In genomic region chr20:50793575-50794016, GRCh38 we compare ENCODE assay signal across 8 cellular contexts. TPM values are rescaled to one million over a fixed set of nuclear protein-coding genes. Genes with fewer than 3 reads are reported as not detected.
A peak's percentile ranks its signal among the peaks of the same experiment; 100 is the strongest.
DNase-seq lines count a peak whose midpoint lies in the region; ATAC-seq and TF ChIP-seq lines count a peak whose summit lies in the region.
"Not testable (repeated sequence)": the region's sequence is repeated elsewhere in the genome, so short reads cannot be mapped to it uniquely, and the experiment has no call there.

No MANE protein-coding gene starts in this region.

- H3K4me3 Mint-ChIP-seq in CD4-positive, alpha-beta T cell = peak overlapping the region; percentile 85
- H3K4me3 Mint-ChIP-seq in activated naive CD4-positive, alpha-beta T cell treated with anti-CD3 and anti-CD28 coated beads, Interleukin-2, amount 50 U/mL, for 24 hours = peak overlapping the region; percentile 52
- H3K4me3 Mint-ChIP-seq in naive B cell = peak overlapping the region; percentile 61 to 90 (median 83)
- H3K4me3 Mint-ChIP-seq in stimulated activated memory B cell treated with anti-CD40 and anti-IgM and Interleukin-4, amounts not matched to agents 10 μg/mL and 1 μg/mL and 100 μg/mL, for 72 hours = peak overlapping the region; percentile 50

- POLR2A ChIA-PET in CD4-positive, alpha-beta T cell (lab: Charles Lee) = interaction anchor here (1.3 to 4.0 kb wide), 8 partner anchors 10 to 194 kb away, joined by 3 to 157 read pairs (median 6); partner anchors contain the start of genes ADNP, DPM1 and MOCS3
- POLR2A ChIA-PET in HEK293 (lab: Yijun Ruan, JAX) = interaction anchor here (0.6 to 0.7 kb wide), 3 partner anchors 129 to 184 kb away, joined by 4 to 5 read pairs (median 4); no protein-coding TSS in a partner anchor

- not testable (repeated sequence) for H3K9me3 Mint-ChIP-seq in CD4-positive, alpha-beta T cell; activated naive CD4-positive, alpha-beta T cell treated with anti-CD3 and anti-CD28 coated beads, Interleukin-2, amount 50 U/mL, for 24 hours; naive B cell; stimulated activated memory B cell treated with anti-CD40 and anti-IgM and Interleukin-4, amounts not matched to agents 10 μg/mL and 1 μg/mL and 100 μg/mL, for 72 hours

- TF ChIP-seq CTCF in CD4-positive, alpha-beta T cell (IDR thresholded peaks at IDR 0.05) = peak; percentile 56
- not testable (repeated sequence) for TF ChIP-seq CTCF in HEK293 (tag by site-specific recombination; IDR thresholded peaks at IDR 0.05)

- not testable (repeated sequence) for H3K27ac ChIP-seq in CD4-positive, alpha-beta T cell (ENCODE audit: low read depth, low read length); HEK293 (ENCODE audit: extremely low read depth, low read depth, low read length)

- peaks cover 15% of the 10 kb centered on the region for H3K4me1 Mint-ChIP-seq in CD4-positive, alpha-beta T cell (ENCODE audit: low read depth)
- H3K4me1 Mint-ChIP-seq in activated naive CD4-positive, alpha-beta T cell treated with anti-CD3 and anti-CD28 coated beads, Interleukin-2, amount 50 U/mL, for 24 hours = peaks cover 16% of the 10 kb centered on the region
- H3K4me1 Mint-ChIP-seq in naive B cell = peaks cover 13 to 52% (median 19%) of the 10 kb centered on the region in 3 donors
- H3K4me1 Mint-ChIP-seq in stimulated activated memory B cell treated with anti-CD40 and anti-IgM and Interleukin-4, amounts not matched to agents 10 μg/mL and 1 μg/mL and 100 μg/mL, for 72 hours = peaks cover 23% of the 10 kb centered on the region

- H3K27ac Mint-ChIP-seq in CD4-positive, alpha-beta T cell = peak overlapping the region; percentile 67
- not testable (repeated sequence) for H3K27ac Mint-ChIP-seq in activated naive CD4-positive, alpha-beta T cell treated with anti-CD3 and anti-CD28 coated beads, Interleukin-2, amount 50 U/mL, for 24 hours
- H3K27ac Mint-ChIP-seq in naive B cell = peak overlapping the region in 3 of 6 donors; percentile 53 to 90 (median 72)
- peak overlapping the region; percentile 86 for H3K27ac Mint-ChIP-seq in stimulated activated memory B cell treated with anti-CD40 and anti-IgM and Interleukin-4, amounts not matched to agents 10 μg/mL and 1 μg/mL and 100 μg/mL, for 72 hours

- not testable (repeated sequence) for H3K4me3 ChIP-seq in HEK293 (ENCODE audit: low read depth, low read length); NT2/D1 (ENCODE audit: insufficient read length, low read depth)

- H3K27me3 ChIP-seq in CD4-positive, alpha-beta T cell (ENCODE audit: control insufficient read depth, insufficient read depth, low read length); NT2/D1 (ENCODE audit: insufficient read depth, insufficient read length): not testable (repeated sequence)

- H3K36me3 Mint-ChIP-seq in CD4-positive, alpha-beta T cell (ENCODE audit: low read depth); activated naive CD4-positive, alpha-beta T cell treated with anti-CD3 and anti-CD28 coated beads, Interleukin-2, amount 50 U/mL, for 24 hours; naive B cell; stimulated activated memory B cell treated with anti-CD40 and anti-IgM and Interleukin-4, amounts not matched to agents 10 μg/mL and 1 μg/mL and 100 μg/mL, for 72 hours: not testable (repeated sequence)

- not testable (repeated sequence) for ATAC-seq in CD4-positive, alpha-beta T cell (ENCODE audit: poor library complexity); naive B cell (ENCODE audit: low read depth in 2 of 2); stimulated activated memory B cell treated with anti-CD40 and anti-IgM and Interleukin-4, amounts not matched to agents 10 μg/mL and 1 μg/mL and 100 μg/mL, for 72 hours

- not testable (repeated sequence) for H3K9me3 ChIP-seq in CD4-positive, alpha-beta T cell (ENCODE audit: control insufficient read depth, low read length); HEK293 (ENCODE audit: control insufficient read depth, insufficient read depth, low read depth, low read length); NT2/D1 (ENCODE audit: insufficient read depth, low read length)

- not testable (repeated sequence) for H3K27me3 Mint-ChIP-seq in CD4-positive, alpha-beta T cell; activated naive CD4-positive, alpha-beta T cell treated with anti-CD3 and anti-CD28 coated beads, Interleukin-2, amount 50 U/mL, for 24 hours; naive B cell; stimulated activated memory B cell treated with anti-CD40 and anti-IgM and Interleukin-4, amounts not matched to agents 10 μg/mL and 1 μg/mL and 100 μg/mL, for 72 hours

- not testable (repeated sequence) for H3K9ac ChIP-seq in NT2/D1 (ENCODE audit: insufficient read length, low read depth)

- H3K36me3 ChIP-seq in HEK293 (ENCODE audit: control insufficient read depth in 2 of 2, insufficient read depth in 1 of 2, low read length in 2 of 2); NT2/D1 (ENCODE audit: insufficient read depth, insufficient read length, low read length): not testable (repeated sequence)

- not testable (repeated sequence) for H3K4me1 ChIP-seq in HEK293 (ENCODE audit: control insufficient read depth, insufficient read depth, low read length); NT2/D1 (ENCODE audit: insufficient read depth, insufficient read length)

- peak in 8 of 10 experiments; percentile 15 to 48 (median 30) for DNase-seq in CD4-positive, alpha-beta T cell
- DNase-seq in NT2/D1 (ENCODE audit: low read depth, low spot score) = peak; percentile 51
- DNase-seq in activated CD4-positive, CD25-positive, alpha-beta regulatory T cell treated with anti-CD3 and anti-CD28 coated beads, Interleukin-2, amount 50 U/mL, for 72 hours = peak; percentile 40
- peak; percentile 48 to 62 for DNase-seq in erythroblast (lab: John Stamatoyannopoulos, UW)
- peak; percentile 37 for DNase-seq in naive B cell

- TF ChIP-seq POLR2A in erythroblast (IDR thresholded peaks at IDR 0.05; ENCODE audit: low read length) = not testable (repeated sequence)

- intact Hi-C loops in CD4-positive, alpha-beta T cell (cut with DNase I, micrococcal nuclease) = loop anchor here (1.0 to 5.0 kb wide), 7 partner anchors 25 to 513 kb away; partner anchors contain the start of genes ADNP (in 1 of the 2), DPM1 (in 1 of the 2), MOCS3 (in 1 of the 2) and PARD6B (in 1 of the 2)

- CTCF ChIA-PET in CD4-positive, alpha-beta T cell (lab: Charles Lee) = interaction anchor here (0.6 to 2.9 kb wide), 14 partner anchors 9 to 747 kb away, joined by 3 to 65 read pairs (median 4); partner anchors contain the start of genes ADNP, DPM1 and MOCS3
- CTCF ChIA-PET in HEK293 (lab: Yijun Ruan, JAX) = interaction anchor here (0.6 to 2.5 kb wide), 21 partner anchors 9 to 538 kb away, joined by 3 to 14 read pairs (median 4); partner anchors contain the start of gene ADNP

TF ChIP-seq in HEK293, 187 proteins besides CTCF, POLR2A, EP300 and RAD21:
- TF ChIP-seq ZNF362 (tag by site-specific recombination; IDR thresholded peaks at IDR 0.05) (0 out of 2 replicates have a peak, but pooled peaks have one; percentile 60), ZNF335 (tag by site-specific recombination; conservative IDR thresholded peaks at IDR 0.05) (peak; percentile 42; the same call in 1 of the 2 replicates), OSR2 (tag by site-specific recombination; IDR thresholded peaks at IDR 0.05) (peak; percentile 64; the same call in 1 of the 2 replicates), ZEB2 (tag by site-specific recombination; IDR thresholded peaks at IDR 0.05) (peak; percentile 69), ZNF654 (tag by site-specific recombination; IDR thresholded peaks at IDR 0.05; ENCODE audit: low read depth) (peak; percentile 6; the same call in 1 of the 2 replicates)
TF ChIP-seq in HEK293: peak in this region for 5; not testable (repeated sequence) for 182.

RNA-seq across cellular contexts. Expression of gene BCAS4, which starts 1.3 kb away (rescaled TPM):
- total RNA-seq in CD4-positive, alpha-beta T cell = 10 to 100 TPM; 19.0 to 20.9 TPM
- polyA plus RNA-seq in naive B cell (ENCODE audit: low read depth in 6 of 6) = 10 to 100 TPM; 62.1 to 82.2 (median 70.3) TPM
